Comparison of ENCODE assay signal across 1 cellular context in the genomic region with DNA sequence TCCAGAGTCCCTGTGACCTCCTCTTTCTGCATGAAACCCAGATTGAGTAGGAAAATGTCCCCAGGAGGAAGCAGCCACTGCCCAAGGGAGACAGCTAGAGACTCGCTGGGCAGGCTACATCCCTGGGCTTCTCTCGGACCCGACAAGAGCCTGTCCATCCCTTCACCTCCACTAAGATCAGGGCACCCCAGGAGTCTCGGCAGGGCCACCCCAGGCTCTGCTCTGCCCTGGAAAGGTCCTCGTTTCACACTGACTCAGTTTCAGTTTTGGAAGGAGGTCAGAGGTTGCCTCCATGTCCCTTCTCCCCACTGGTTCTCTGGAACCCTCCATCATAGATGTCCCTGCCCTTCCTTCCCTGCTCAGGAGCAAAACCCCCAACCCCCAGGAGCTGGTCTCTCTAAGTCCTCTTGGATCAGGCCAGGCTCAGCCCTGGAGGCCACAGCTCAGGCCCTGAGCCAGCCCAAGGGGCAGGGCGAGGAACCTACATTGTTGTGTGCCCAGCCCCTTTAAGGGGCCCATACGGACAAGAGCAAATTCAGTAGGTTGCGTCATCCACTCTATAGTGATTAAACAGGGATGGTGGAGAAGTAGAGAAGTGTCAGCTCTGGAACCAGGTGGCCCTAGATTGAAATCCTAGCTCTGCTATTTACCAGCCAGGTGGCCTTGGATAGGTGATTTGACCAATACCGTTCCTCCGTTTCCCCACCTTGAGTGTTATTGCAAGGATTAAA.
TF ChIP-seq lines count a peak whose summit lies in the region.

No MANE protein-coding gene starts in this region.

TF ChIP-seq in H1, 55 proteins besides CTCF, POLR2A, EP300 and RAD21:
- TF ChIP-seq FOSL1 (IDR thresholded peaks at IDR 0.05; ENCODE audit: insufficient read depth, low read depth, low read length) = no peak
- TF ChIP-seq CEBPB (IDR thresholded peaks at IDR 0.05; ENCODE audit: low read depth, low read length) = 0 out of 2 replicates have a peak, but pooled peaks have one; percentile 52
- TF ChIP-seq, protein P1, sequence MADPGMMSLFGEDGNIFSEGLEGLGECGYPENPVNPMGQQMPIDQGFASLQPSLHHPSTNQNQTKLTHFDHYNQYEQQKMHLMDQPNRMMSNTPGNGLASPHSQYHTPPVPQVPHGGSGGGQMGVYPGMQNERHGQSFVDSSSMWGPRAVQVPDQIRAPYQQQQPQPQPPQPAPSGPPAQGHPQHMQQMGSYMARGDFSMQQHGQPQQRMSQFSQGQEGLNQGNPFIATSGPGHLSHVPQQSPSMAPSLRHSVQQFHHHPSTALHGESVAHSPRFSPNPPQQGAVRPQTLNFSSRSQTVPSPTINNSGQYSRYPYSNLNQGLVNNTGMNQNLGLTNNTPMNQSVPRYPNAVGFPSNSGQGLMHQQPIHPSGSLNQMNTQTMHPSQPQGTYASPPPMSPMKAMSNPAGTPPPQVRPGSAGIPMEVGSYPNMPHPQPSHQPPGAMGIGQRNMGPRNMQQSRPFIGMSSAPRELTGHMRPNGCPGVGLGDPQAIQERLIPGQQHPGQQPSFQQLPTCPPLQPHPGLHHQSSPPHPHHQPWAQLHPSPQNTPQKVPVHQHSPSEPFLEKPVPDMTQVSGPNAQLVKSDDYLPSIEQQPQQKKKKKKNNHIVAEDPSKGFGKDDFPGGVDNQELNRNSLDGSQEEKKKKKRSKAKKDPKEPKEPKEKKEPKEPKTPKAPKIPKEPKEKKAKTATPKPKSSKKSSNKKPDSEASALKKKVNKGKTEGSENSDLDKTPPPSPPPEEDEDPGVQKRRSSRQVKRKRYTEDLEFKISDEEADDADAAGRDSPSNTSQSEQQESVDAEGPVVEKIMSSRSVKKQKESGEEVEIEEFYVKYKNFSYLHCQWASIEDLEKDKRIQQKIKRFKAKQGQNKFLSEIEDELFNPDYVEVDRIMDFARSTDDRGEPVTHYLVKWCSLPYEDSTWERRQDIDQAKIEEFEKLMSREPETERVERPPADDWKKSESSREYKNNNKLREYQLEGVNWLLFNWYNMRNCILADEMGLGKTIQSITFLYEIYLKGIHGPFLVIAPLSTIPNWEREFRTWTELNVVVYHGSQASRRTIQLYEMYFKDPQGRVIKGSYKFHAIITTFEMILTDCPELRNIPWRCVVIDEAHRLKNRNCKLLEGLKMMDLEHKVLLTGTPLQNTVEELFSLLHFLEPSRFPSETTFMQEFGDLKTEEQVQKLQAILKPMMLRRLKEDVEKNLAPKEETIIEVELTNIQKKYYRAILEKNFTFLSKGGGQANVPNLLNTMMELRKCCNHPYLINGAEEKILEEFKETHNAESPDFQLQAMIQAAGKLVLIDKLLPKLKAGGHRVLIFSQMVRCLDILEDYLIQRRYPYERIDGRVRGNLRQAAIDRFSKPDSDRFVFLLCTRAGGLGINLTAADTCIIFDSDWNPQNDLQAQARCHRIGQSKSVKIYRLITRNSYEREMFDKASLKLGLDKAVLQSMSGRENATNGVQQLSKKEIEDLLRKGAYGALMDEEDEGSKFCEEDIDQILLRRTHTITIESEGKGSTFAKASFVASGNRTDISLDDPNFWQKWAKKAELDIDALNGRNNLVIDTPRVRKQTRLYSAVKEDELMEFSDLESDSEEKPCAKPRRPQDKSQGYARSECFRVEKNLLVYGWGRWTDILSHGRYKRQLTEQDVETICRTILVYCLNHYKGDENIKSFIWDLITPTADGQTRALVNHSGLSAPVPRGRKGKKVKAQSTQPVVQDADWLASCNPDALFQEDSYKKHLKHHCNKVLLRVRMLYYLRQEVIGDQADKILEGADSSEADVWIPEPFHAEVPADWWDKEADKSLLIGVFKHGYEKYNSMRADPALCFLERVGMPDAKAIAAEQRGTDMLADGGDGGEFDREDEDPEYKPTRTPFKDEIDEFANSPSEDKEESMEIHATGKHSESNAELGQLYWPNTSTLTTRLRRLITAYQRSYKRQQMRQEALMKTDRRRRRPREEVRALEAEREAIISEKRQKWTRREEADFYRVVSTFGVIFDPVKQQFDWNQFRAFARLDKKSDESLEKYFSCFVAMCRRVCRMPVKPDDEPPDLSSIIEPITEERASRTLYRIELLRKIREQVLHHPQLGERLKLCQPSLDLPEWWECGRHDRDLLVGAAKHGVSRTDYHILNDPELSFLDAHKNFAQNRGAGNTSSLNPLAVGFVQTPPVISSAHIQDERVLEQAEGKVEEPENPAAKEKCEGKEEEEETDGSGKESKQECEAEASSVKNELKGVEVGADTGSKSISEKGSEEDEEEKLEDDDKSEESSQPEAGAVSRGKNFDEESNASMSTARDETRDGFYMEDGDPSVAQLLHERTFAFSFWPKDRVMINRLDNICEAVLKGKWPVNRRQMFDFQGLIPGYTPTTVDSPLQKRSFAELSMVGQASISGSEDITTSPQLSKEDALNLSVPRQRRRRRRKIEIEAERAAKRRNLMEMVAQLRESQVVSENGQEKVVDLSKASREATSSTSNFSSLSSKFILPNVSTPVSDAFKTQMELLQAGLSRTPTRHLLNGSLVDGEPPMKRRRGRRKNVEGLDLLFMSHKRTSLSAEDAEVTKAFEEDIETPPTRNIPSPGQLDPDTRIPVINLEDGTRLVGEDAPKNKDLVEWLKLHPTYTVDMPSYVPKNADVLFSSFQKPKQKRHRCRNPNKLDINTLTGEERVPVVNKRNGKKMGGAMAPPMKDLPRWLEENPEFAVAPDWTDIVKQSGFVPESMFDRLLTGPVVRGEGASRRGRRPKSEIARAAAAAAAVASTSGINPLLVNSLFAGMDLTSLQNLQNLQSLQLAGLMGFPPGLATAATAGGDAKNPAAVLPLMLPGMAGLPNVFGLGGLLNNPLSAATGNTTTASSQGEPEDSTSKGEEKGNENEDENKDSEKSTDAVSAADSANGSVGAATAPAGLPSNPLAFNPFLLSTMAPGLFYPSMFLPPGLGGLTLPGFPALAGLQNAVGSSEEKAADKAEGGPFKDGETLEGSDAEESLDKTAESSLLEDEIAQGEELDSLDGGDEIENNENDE (IDR thresholded peaks at IDR 0.05; ENCODE audit: insufficient replicate concordance, low read length) = no peak
- no peak for TF ChIP-seq POLR2AphosphoS5 (IDR thresholded peaks at IDR 0.05; ENCODE audit: low read depth, low read length)
- TF ChIP-seq SP4 (IDR thresholded peaks at IDR 0.05; ENCODE audit: low read length) = no peak
- no peak for TF ChIP-seq NRF1 (IDR thresholded peaks at IDR 0.05; ENCODE audit: low read depth, low read length)
